8 cellular contexts compared by ENCODE assay signal in genomic region chr15:34403160-34403598, GRCh38. TPM values are rescaled to one million over a fixed set of nuclear protein-coding genes. Genes with fewer than 3 reads are reported as not detected.
DNase-seq lines count a peak whose midpoint lies in the region; ATAC-seq lines count a peak whose summit lies in the region.
"Not testable (repeated sequence)": the region's sequence is repeated elsewhere in the genome, so short reads cannot be mapped to it uniquely, and the experiment has no call there.

No MANE protein-coding gene starts in this region.

- POLR2A ChIA-PET in activated naive CD8-positive, alpha-beta T cell treated with anti-CD3 and anti-CD28 coated beads, Interleukin-2, amount 10 ng/mL, durations not matched to agents 7 days and 5 days (lab: Charles Lee): not testable (repeated sequence)

- H3K36me3 Mint-ChIP-seq in activated naive CD8-positive, alpha-beta T cell treated with anti-CD3 and anti-CD28 coated beads, Interleukin-2, amount 10 ng/mL, durations not matched to agents 7 days and 5 days: not testable (repeated sequence)

- not testable (repeated sequence) for H3K27ac Mint-ChIP-seq in activated naive CD8-positive, alpha-beta T cell treated with anti-CD3 and anti-CD28 coated beads, Interleukin-2, amount 10 ng/mL, durations not matched to agents 7 days and 5 days; stimulated activated naive CD8-positive, alpha-beta T cell treated with anti-CD3 and anti-CD28 coated beads, Interleukin-15, amount 100 ng/mL, for 72 hours

- ATAC-seq in GM18499 (IDR thresholded peaks at IDR 0.05; ENCODE audit: insufficient read depth, unreplicated experiment) (peak; percentile 72), GM18907 (IDR thresholded peaks at IDR 0.05; ENCODE audit: unreplicated experiment) (peak; percentile 63), GM19468 (IDR thresholded peaks at IDR 0.05; ENCODE audit: extremely low read depth, unreplicated experiment) (peak; percentile 26), GM21723 (IDR thresholded peaks at IDR 0.05; ENCODE audit: unreplicated experiment) (peak; percentile 73), HG03025 (IDR thresholded peaks at IDR 0.05; ENCODE audit: low FRiP score, unreplicated experiment) (peak; percentile 72), HG03469 (IDR thresholded peaks at IDR 0.05; ENCODE audit: unreplicated experiment) (peak; percentile 46)
- peak; percentile 19 for ATAC-seq in activated naive CD8-positive, alpha-beta T cell treated with anti-CD3 and anti-CD28 coated beads, Interleukin-2, amount 10 ng/mL, durations not matched to agents 7 days and 5 days (ENCODE audit: low read depth)
- peak; percentile 82 for ATAC-seq in stimulated activated naive CD8-positive, alpha-beta T cell treated with anti-CD3 and anti-CD28 coated beads, Interleukin-15, amount 100 ng/mL, for 72 hours

- not testable (repeated sequence) for H3K27me3 Mint-ChIP-seq in activated naive CD8-positive, alpha-beta T cell treated with anti-CD3 and anti-CD28 coated beads, Interleukin-2, amount 10 ng/mL, durations not matched to agents 7 days and 5 days; stimulated activated naive CD8-positive, alpha-beta T cell treated with anti-CD3 and anti-CD28 coated beads, Interleukin-15, amount 100 ng/mL, for 72 hours

- H3K4me1 Mint-ChIP-seq in activated naive CD8-positive, alpha-beta T cell treated with anti-CD3 and anti-CD28 coated beads, Interleukin-2, amount 10 ng/mL, durations not matched to agents 7 days and 5 days; stimulated activated naive CD8-positive, alpha-beta T cell treated with anti-CD3 and anti-CD28 coated beads, Interleukin-15, amount 100 ng/mL, for 72 hours: not testable (repeated sequence)

- DNase-seq in activated naive CD8-positive, alpha-beta T cell treated with anti-CD3 and anti-CD28 coated beads, Interleukin-2, amount 10 ng/mL, durations not matched to agents 7 days and 5 days; stimulated activated naive CD8-positive, alpha-beta T cell treated with anti-CD3 and anti-CD28 coated beads, Interleukin-15, amount 100 ng/mL, for 72 hours: not testable (repeated sequence)

- not testable (repeated sequence) for H3K4me3 Mint-ChIP-seq in activated naive CD8-positive, alpha-beta T cell treated with anti-CD3 and anti-CD28 coated beads, Interleukin-2, amount 10 ng/mL, durations not matched to agents 7 days and 5 days; stimulated activated naive CD8-positive, alpha-beta T cell treated with anti-CD3 and anti-CD28 coated beads, Interleukin-15, amount 100 ng/mL, for 72 hours

- not testable (repeated sequence) for H3K9me3 Mint-ChIP-seq in activated naive CD8-positive, alpha-beta T cell treated with anti-CD3 and anti-CD28 coated beads, Interleukin-2, amount 10 ng/mL, durations not matched to agents 7 days and 5 days; stimulated activated naive CD8-positive, alpha-beta T cell treated with anti-CD3 and anti-CD28 coated beads, Interleukin-15, amount 100 ng/mL, for 72 hours

RNA-seq across cellular contexts. Expression of gene GOLGA8A, which starts 34.4 kb away (rescaled TPM):
- total RNA-seq in activated naive CD8-positive, alpha-beta T cell treated with anti-CD3 and anti-CD28 coated beads, Interleukin-2, amount 10 ng/mL, durations not matched to agents 7 days and 5 days: 100 to 1,000 TPM; 307 to 311 TPM

RNA-seq across cellular contexts. Expression of gene LPCAT4, which starts 36.2 kb away (rescaled TPM):
- 100 to 1,000 TPM; 112 to 119 TPM for total RNA-seq in activated naive CD8-positive, alpha-beta T cell treated with anti-CD3 and anti-CD28 coated beads, Interleukin-2, amount 10 ng/mL, durations not matched to agents 7 days and 5 days

Comparison
In these comparisons a context has a peak if more than half of its experiments do, and no peak if none do; other contexts are left out.
1. ATAC-seq: peak in every context shown above with its lines; median percentile 82 in stimulated activated naive CD8-positive, alpha-beta T cell treated with anti-CD3 and anti-CD28 coated beads, Interleukin-15, amount 100 ng/mL, for 72 hours; 73 in GM21723; 72 in GM18499; 72 in HG03025; 63 in GM18907; 46 in HG03469; 26 in GM19468; 19 in activated naive CD8-positive, alpha-beta T cell treated with anti-CD3 and anti-CD28 coated beads, Interleukin-2, amount 10 ng/mL, durations not matched to agents 7 days and 5 days.